In the genomic region with DNA sequence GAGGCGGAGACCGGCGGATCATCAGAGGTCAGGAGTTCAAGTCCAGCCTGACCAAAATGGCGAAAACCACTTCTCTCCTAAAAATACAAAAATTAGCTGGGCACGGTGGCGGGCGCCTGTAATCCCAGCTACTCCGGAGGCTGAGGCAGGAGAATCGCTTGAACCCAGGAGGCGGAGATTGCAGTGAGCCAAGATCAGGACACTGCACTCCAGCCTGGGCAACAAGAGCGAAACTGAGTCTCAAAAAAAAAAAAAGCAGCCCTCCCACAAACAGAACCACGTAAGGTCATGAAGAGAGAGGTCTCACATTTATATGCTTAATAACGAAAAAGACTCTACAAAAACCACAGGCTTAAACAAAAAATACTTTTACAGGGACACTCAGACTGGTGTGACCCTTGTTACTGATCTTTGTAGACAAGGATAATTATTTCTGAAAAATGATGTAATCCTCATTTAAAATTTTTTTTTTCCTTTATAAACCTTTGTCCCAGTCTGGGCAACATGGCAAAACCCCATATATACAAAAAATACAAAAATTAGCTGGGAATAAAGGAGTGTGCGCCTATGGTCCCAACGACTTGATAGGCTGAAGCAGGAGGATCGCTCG, we compare ENCODE assay signal across 8 cellular contexts.
DNase-seq lines count a peak whose midpoint lies in the region; ATAC-seq and TF ChIP-seq lines count a peak whose summit lies in the region.

No MANE protein-coding gene starts in this region.

- H3K4me1 Mint-ChIP-seq in nephron: peaks cover 25% of the 10 kb centered on the region

- no peaks in the 10 kb centered on the region for H3K9me2 ChIP-seq in Loucy (replicated peaks; ENCODE audit: low read depth, low read length)

- H3K9ac ChIP-seq in Loucy (ENCODE audit: low read depth, low read length, poor library complexity, severe bottlenecking): peak overlapping the region; percentile 49
- H3K9ac ChIP-seq in duodenal mucosa (ENCODE audit: low read depth in 1 of 2, low read length in 2 of 2): peak overlapping the region; percentile 64 to 66

- peaks cover 21% of the 10 kb centered on the region for H3K79me2 ChIP-seq in Loucy (ENCODE audit: insufficient read depth, low read length)

- DNase-seq in AG09309 (ENCODE audit: low read depth) (no peak), amygdala (lab: John Stamatoyannopoulos, UW) (no peak), T1000 (lab: John Stamatoyannopoulos, UW) (no peak)

- peak overlapping the region; percentile 89 for H2AFZ ChIP-seq in Loucy (ENCODE audit: low read length)

- no peak for ATAC-seq in HG02571 (IDR thresholded peaks at IDR 0.05; ENCODE audit: unreplicated experiment)
- no peak for ATAC-seq in GM18517 (IDR thresholded peaks at IDR 0.05; ENCODE audit: unreplicated experiment)

- peak overlapping the region; percentile 88 to 99 (median 93) for H3K27ac Mint-ChIP-seq in nephron

- no peaks in the 10 kb centered on the region for H3K27me3 ChIP-seq in Loucy (ENCODE audit: insufficient read depth, low read length, poor library complexity, severe bottlenecking)
- no peaks in the 10 kb centered on the region for H3K27me3 ChIP-seq in duodenal mucosa (ENCODE audit: control insufficient read depth in 1 of 2, insufficient read depth in 2 of 2, low read length in 2 of 2)

- H3F3A ChIP-seq in Loucy (ENCODE audit: low read depth): no peaks in the 10 kb centered on the region

- H3K4me3 Mint-ChIP-seq in nephron: peak overlapping the region; percentile 97 to 99 (median 98)

- H3K4me2 ChIP-seq in Loucy (ENCODE audit: low read depth, low read length, poor library complexity, severe bottlenecking): peak overlapping the region; percentile 64

- peaks cover 9% of the 10 kb centered on the region for H3K36me3 Mint-ChIP-seq in nephron (ENCODE audit: low read depth)

- H4K20me1 ChIP-seq in Loucy (ENCODE audit: insufficient read depth, low read length, poor library complexity, severe bottlenecking): no peaks in the 10 kb centered on the region

- peak overlapping the region; percentile 87 for H3K27ac ChIP-seq in duodenal mucosa (ENCODE audit: low read depth, low read length)

- H3K4me1 ChIP-seq in Loucy (ENCODE audit: insufficient read depth, low read length, poor library complexity, severe bottlenecking) (peaks cover 20% of the 10 kb centered on the region), duodenal mucosa (ENCODE audit: control insufficient read depth in 1 of 2, insufficient read depth in 2 of 2, low read length in 2 of 2) (peaks cover 17 to 19% of the 10 kb centered on the region in 2 donors)

- TF ChIP-seq CTCF in AG09309 (IDR thresholded peaks at IDR 0.05; ENCODE audit: control insufficient read depth, insufficient read depth, low read depth, low read length, missing control alignments) (no peak), Loucy (conservative IDR thresholded peaks at IDR 0.05; ENCODE audit: low read length) (no peak), nephron (IDR thresholded peaks at IDR 0.05; ENCODE audit: unreplicated experiment in 3 of 3) (no peak)

- H3K27me3 Mint-ChIP-seq in nephron (ENCODE audit: low read depth): no peaks in the 10 kb centered on the region

- H3K9me3 Mint-ChIP-seq in nephron: no peaks in the 10 kb centered on the region

- no peaks in the 10 kb centered on the region for H3K36me3 ChIP-seq in Loucy (ENCODE audit: insufficient read depth, low read length)
- H3K36me3 ChIP-seq in duodenal mucosa (ENCODE audit: control insufficient read depth in 1 of 2, insufficient read depth in 2 of 2, low read length in 2 of 2): no peaks in the 10 kb centered on the region

- H3K4me3 ChIP-seq in AG09309 (ENCODE audit: control insufficient read depth, low read depth, low read length) (peak overlapping the region; percentile 82), Loucy (ENCODE audit: low read length, poor library complexity, severe bottlenecking) (peak overlapping the region; percentile 84), duodenal mucosa (ENCODE audit: low read depth in 1 of 2, low read length in 2 of 2) (peak overlapping the region; percentile 82 to 89)

- H3K9me3 ChIP-seq in Loucy (ENCODE audit: insufficient read depth, low read depth, low read length) (no peaks in the 10 kb centered on the region), duodenal mucosa (ENCODE audit: control insufficient read depth in 1 of 2, low read length in 2 of 2) (no peaks in the 10 kb centered on the region)
